ENCODE assay signal across 10 cellular contexts in the genomic region with DNA sequence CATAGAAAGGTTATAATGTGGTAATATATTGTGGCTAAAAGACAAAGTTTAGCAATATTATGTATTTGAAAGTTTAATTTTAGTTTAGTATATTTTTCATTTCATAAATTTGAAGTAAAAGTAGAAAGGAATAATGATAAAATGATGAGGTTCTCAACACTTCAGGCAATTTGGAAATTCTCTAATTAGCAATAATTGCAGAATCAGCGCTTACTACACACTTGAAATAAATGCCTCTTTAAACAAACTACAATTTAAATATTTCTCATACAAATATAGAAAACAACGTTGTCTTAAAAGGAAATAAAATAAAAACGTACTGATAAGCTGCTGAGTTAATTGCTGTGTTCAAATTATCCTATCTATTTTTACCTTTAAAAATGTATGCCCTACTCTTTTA. TPM values are rescaled to one million over a fixed set of nuclear protein-coding genes. Genes with fewer than 3 reads are reported as not detected.
"Had no signal": no experiment of that assay in that cellular context is flagged by ENCODE, and none has a peak within 500 bp of the region (broad histone marks: within the 10 kb centered on the region; RNA-seq: fewer than 3 reads in every experiment).

No MANE protein-coding gene starts in this region.

- H3K9me3 ChIP-seq: HAP-1 had no signal

- H3K9ac ChIP-seq: GM23248 had no signal

- ATAC-seq: HCT116 had no signal

- H3K27ac ChIP-seq: GM23248, HL-60 had no signal

- H3K4me3 ChIP-seq: GM23248, HAP-1 had no signal

- H3K36me3 ChIP-seq: HAP-1 had no signal

- H3K4me1 ChIP-seq: HAP-1 had no signal

- DNase-seq: GM23248, GOT3, H7, HFFc6, KBM-7 had no signal

- H2AFZ ChIP-seq: GM23248 had no signal

RNA-seq across cellular contexts. Expression of gene CASP12, which starts 25.9 kb away (rescaled TPM):
- total RNA-seq: GM23248, H7, HFFc6, HT1080 had no signal
- polyA plus RNA-seq: GM23248, IgD-negative memory B cell had no signal
